Comparison of ENCODE assay signal across 1 cellular context in the genomic region with DNA sequence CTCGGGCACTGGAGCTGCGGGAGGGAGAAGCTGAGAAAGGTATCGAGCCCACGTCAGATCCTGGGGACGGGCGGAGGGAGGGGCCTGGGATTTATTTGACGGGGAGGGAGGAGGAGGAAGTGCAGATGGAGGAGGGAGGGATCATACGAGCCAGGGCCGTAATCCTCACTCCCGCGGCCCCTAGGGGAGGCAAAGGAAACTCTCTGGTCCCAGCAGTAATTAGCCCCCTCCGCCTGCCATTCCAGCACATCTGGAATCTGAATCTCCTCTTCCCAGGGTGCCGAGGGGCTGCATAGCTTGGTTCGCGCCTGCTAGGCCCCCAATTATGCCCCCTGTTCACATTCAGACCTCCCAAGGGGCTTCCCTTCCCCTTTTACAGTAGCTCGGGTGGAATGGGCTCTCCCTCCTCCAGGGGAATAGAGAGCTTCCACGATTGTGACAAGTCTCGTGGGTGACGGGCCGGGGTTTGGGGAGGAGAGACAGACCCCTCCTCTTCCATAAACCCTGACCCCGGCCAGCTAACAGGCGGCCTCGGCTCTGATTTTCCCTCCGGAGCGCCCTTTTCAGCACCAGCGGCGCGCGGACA.
TF ChIP-seq lines count a peak whose summit lies in the region.

A gene (minus strand): TSS at position 35 of the 586 bp plus-strand sequence. CDS start 531 bp downstream, outside the sequence.

TF ChIP-seq in HEK293, 187 proteins besides CTCF, POLR2A, EP300 and RAD21 (continued from another document and continues in another):
- TF ChIP-seq, protein P1, sequence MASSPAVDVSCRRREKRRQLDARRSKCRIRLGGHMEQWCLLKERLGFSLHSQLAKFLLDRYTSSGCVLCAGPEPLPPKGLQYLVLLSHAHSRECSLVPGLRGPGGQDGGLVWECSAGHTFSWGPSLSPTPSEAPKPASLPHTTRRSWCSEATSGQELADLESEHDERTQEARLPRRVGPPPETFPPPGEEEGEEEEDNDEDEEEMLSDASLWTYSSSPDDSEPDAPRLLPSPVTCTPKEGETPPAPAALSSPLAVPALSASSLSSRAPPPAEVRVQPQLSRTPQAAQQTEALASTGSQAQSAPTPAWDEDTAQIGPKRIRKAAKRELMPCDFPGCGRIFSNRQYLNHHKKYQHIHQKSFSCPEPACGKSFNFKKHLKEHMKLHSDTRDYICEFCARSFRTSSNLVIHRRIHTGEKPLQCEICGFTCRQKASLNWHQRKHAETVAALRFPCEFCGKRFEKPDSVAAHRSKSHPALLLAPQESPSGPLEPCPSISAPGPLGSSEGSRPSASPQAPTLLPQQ (tag by site-specific recombination; IDR thresholded peaks at IDR 0.05) = no peak
- TF ChIP-seq ZNF623 (tag by site-specific recombination; IDR thresholded peaks at IDR 0.05) (no peak), ZNF549 (tag by site-specific recombination; IDR thresholded peaks at IDR 0.05) (no peak), ZNF169 (tag by site-specific recombination; IDR thresholded peaks at IDR 0.05) (no peak), ZNF560 (tag by site-specific recombination; IDR thresholded peaks at IDR 0.05; ENCODE audit: borderline replicate concordance) (no peak), ZNF37A (tag by site-specific recombination; IDR thresholded peaks at IDR 0.05) (no peak), ZNF274 (IDR thresholded peaks at IDR 0.05; ENCODE audit: low read length) (no peak), ZNF274 (tag by site-specific recombination; IDR thresholded peaks at IDR 0.05; ENCODE audit: borderline replicate concordance) (no peak), KLF8 (tag by site-specific recombination; IDR thresholded peaks at IDR 0.05) (no peak; the same call in 1 of the 2 replicates), ZNF596 (tag by site-specific recombination; IDR thresholded peaks at IDR 0.05) (0 out of 2 replicates have a peak, but pooled peaks have one; percentile 8), IKZF3 (tag by site-specific recombination; IDR thresholded peaks at IDR 0.05) (peak; percentile 70), ZNF350 (tag by site-specific recombination; IDR thresholded peaks at IDR 0.05) (no peak), ZNF146 (tag by site-specific recombination; IDR thresholded peaks at IDR 0.05) (no peak), ZNF658 (tag by site-specific recombination; IDR thresholded peaks at IDR 0.05) (no peak), ZNF404 (tag by site-specific recombination; IDR thresholded peaks at IDR 0.05) (no peak), ZNF707 (tag by site-specific recombination; IDR thresholded peaks at IDR 0.05) (no peak), ZNF610 (tag by site-specific recombination; IDR thresholded peaks at IDR 0.05; ENCODE audit: borderline replicate concordance) (no peak), SP3 (tag by site-specific recombination; IDR thresholded peaks at IDR 0.05) (peak; percentile 75), EGR2 (tag by site-specific recombination; IDR thresholded peaks at IDR 0.05; ENCODE audit: low read depth) (no peak), ZBTB48 (tag by site-specific recombination; IDR thresholded peaks at IDR 0.05) (peak; percentile 96), ZNF433 (tag by site-specific recombination; IDR thresholded peaks at IDR 0.05; ENCODE audit: low read depth) (no peak), ZNF248 (tag by site-specific recombination; IDR thresholded peaks at IDR 0.05) (no peak), SALL2 (tag by site-specific recombination; IDR thresholded peaks at IDR 0.05; ENCODE audit: borderline replicate concordance) (no peak), ZNF571 (tag by site-specific recombination; IDR thresholded peaks at IDR 0.05) (no peak), MYNN (tag by site-specific recombination; IDR thresholded peaks at IDR 0.05; ENCODE audit: borderline replicate concordance) (no peak), TCF7L2 (IDR thresholded peaks at IDR 0.05; ENCODE audit: borderline replicate concordance, low read depth, low read length) (no peak), ZNF266 (tag by site-specific recombination; IDR thresholded peaks at IDR 0.05; ENCODE audit: low read depth) (no peak), RBAK (tag by site-specific recombination; IDR thresholded peaks at IDR 0.05) (no peak), BCL11B (tag by site-specific recombination; IDR thresholded peaks at IDR 0.05; ENCODE audit: low read depth) (no peak), ZBTB1 (tag by site-specific recombination; IDR thresholded peaks at IDR 0.05) (no peak), ZNF660 (tag by site-specific recombination; IDR thresholded peaks at IDR 0.05) (no peak; the same call in 1 of the 2 replicates), ZNF214 (tag by site-specific recombination; IDR thresholded peaks at IDR 0.05; ENCODE audit: borderline replicate concordance) (no peak), FEZF1 (tag by site-specific recombination; IDR thresholded peaks at IDR 0.05) (peak; percentile 64), ZNF768 (tag by site-specific recombination; IDR thresholded peaks at IDR 0.05) (no peak), ZNF791 (tag by site-specific recombination; IDR thresholded peaks at IDR 0.05) (no peak), ZNF558 (tag by site-specific recombination; IDR thresholded peaks at IDR 0.05) (no peak), KLF1 (tag by site-specific recombination; IDR thresholded peaks at IDR 0.05) (no peak; the same call in 1 of the 2 replicates), SETDB1 (IDR thresholded peaks at IDR 0.05; ENCODE audit: insufficient read length, low read length) (no peak)
- TF ChIP-seq, protein P2, sequence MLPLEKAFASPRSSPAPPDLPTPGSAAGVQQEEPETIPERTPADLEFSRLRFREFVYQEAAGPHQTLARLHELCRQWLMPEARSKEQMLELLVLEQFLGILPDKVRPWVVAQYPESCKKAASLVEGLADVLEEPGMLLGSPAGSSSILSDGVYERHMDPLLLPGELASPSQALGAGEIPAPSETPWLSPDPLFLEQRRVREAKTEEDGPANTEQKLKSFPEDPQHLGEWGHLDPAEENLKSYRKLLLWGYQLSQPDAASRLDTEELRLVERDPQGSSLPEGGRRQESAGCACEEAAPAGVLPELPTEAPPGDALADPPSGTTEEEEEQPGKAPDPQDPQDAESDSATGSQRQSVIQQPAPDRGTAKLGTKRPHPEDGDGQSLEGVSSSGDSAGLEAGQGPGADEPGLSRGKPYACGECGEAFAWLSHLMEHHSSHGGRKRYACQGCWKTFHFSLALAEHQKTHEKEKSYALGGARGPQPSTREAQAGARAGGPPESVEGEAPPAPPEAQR (tag by site-specific recombination; IDR thresholded peaks at IDR 0.05) = no peak
- TF ChIP-seq, protein P3, sequence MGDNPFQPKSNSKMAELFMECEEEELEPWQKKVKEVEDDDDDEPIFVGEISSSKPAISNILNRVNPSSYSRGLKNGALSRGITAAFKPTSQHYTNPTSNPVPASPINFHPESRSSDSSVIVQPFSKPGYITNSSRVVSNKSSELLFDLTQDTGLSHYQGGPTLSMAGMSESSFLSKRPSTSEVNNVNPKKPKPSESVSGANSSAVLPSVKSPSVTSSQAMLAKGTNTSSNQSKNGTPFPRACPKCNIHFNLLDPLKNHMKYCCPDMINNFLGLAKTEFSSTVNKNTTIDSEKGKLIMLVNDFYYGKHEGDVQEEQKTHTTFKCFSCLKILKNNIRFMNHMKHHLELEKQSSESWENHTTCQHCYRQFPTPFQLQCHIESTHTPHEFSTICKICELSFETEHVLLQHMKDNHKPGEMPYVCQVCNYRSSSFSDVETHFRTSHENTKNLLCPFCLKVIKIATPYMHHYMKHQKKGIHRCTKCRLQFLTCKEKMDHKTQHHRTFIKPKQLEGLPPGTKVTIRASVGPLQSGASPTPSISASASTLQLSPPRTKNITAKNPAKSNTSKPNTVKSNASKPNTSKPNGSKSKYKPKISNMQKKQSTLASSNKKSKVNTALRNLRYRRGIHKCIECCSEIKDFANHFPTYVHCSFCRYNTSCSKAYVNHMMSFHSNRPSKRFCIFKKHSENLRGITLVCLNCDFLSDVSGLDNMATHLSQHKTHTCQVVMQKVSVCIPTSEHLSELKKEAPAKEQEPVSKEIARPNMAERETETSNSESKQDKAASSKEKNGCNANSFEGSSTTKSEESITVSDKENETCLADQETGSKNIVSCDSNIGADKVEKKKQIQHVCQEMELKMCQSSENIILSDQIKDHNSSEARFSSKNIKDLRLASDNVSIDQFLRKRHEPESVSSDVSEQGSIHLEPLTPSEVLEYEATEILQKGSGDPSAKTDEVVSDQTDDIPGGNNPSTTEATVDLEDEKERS (tag by site-specific recombination; IDR thresholded peaks at IDR 0.05) = no peak
- TF ChIP-seq, protein P4, sequence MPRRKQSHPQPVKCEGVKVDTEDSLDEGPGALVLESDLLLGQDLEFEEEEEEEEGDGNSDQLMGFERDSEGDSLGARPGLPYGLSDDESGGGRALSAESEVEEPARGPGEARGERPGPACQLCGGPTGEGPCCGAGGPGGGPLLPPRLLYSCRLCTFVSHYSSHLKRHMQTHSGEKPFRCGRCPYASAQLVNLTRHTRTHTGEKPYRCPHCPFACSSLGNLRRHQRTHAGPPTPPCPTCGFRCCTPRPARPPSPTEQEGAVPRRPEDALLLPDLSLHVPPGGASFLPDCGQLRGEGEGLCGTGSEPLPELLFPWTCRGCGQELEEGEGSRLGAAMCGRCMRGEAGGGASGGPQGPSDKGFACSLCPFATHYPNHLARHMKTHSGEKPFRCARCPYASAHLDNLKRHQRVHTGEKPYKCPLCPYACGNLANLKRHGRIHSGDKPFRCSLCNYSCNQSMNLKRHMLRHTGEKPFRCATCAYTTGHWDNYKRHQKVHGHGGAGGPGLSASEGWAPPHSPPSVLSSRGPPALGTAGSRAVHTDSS (tag by site-specific recombination; IDR thresholded peaks at IDR 0.05) = no peak
- TF ChIP-seq, protein P5, sequence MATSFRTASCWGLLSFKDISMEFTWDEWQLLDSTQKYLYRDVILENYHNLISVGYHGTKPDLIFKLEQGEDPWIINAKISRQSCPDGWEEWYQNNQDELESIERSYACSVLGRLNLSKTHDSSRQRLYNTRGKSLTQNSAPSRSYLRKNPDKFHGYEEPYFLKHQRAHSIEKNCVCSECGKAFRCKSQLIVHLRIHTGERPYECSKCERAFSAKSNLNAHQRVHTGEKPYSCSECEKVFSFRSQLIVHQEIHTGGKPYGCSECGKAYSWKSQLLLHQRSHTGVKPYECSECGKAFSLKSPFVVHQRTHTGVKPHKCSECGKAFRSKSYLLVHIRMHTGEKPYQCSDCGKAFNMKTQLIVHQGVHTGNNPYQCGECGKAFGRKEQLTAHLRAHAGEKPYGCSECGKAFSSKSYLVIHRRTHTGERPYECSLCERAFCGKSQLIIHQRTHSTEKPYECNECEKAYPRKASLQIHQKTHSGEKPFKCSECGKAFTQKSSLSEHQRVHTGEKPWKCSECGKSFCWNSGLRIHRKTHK (tag by site-specific recombination; IDR thresholded peaks at IDR 0.05) = no peak
- TF ChIP-seq, protein P6, sequence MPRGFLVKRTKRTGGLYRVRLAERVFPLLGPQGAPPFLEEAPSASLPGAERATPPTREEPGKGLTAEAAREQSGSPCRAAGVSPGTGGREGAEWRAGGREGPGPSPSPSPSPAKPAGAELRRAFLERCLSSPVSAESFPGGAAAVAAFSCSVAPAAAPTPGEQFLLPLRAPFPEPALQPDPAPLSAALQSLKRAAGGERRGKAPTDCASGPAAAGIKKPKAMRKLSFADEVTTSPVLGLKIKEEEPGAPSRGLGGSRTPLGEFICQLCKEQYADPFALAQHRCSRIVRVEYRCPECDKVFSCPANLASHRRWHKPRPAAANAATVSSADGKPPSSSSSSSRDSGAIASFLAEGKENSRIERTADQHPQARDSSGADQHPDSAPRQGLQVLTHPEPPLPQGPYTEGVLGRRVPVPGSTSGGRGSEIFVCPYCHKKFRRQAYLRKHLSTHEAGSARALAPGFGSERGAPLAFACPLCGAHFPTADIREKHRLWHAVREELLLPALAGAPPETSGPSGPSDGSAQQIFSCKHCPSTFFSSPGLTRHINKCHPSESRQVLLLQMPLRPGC (tag by site-specific recombination; IDR thresholded peaks at IDR 0.05) = peak; percentile 77
- TF ChIP-seq, protein P7, sequence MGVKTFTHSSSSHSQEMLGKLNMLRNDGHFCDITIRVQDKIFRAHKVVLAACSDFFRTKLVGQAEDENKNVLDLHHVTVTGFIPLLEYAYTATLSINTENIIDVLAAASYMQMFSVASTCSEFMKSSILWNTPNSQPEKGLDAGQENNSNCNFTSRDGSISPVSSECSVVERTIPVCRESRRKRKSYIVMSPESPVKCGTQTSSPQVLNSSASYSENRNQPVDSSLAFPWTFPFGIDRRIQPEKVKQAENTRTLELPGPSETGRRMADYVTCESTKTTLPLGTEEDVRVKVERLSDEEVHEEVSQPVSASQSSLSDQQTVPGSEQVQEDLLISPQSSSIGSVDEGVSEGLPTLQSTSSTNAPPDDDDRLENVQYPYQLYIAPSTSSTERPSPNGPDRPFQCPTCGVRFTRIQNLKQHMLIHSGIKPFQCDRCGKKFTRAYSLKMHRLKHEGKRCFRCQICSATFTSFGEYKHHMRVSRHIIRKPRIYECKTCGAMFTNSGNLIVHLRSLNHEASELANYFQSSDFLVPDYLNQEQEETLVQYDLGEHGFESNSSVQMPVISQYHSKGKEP (tag by site-specific recombination; IDR thresholded peaks at IDR 0.05) = no peak
- TF ChIP-seq, protein P8, sequence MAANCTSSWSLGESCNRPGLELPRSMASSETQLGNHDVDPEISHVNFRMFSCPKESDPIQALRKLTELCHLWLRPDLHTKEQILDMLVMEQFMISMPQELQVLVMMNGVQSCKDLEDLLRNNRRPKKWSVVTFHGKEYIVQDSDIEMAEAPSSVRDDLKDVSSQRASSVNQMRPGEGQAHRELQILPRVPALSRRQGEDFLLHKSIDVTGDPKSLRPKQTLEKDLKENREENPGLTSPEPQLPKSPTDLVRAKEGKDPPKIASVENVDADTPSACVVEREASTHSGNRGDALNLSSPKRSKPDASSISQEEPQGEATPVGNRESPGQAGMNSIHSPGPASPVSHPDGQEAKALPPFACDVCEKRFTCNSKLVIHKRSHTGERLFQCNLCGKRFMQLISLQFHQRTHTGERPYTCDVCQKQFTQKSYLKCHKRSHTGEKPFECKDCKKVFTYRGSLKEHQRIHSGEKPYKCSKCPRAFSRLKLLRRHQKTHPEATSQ (tag by site-specific recombination; IDR thresholded peaks at IDR 0.05) = no peak
- TF ChIP-seq, protein P9, sequence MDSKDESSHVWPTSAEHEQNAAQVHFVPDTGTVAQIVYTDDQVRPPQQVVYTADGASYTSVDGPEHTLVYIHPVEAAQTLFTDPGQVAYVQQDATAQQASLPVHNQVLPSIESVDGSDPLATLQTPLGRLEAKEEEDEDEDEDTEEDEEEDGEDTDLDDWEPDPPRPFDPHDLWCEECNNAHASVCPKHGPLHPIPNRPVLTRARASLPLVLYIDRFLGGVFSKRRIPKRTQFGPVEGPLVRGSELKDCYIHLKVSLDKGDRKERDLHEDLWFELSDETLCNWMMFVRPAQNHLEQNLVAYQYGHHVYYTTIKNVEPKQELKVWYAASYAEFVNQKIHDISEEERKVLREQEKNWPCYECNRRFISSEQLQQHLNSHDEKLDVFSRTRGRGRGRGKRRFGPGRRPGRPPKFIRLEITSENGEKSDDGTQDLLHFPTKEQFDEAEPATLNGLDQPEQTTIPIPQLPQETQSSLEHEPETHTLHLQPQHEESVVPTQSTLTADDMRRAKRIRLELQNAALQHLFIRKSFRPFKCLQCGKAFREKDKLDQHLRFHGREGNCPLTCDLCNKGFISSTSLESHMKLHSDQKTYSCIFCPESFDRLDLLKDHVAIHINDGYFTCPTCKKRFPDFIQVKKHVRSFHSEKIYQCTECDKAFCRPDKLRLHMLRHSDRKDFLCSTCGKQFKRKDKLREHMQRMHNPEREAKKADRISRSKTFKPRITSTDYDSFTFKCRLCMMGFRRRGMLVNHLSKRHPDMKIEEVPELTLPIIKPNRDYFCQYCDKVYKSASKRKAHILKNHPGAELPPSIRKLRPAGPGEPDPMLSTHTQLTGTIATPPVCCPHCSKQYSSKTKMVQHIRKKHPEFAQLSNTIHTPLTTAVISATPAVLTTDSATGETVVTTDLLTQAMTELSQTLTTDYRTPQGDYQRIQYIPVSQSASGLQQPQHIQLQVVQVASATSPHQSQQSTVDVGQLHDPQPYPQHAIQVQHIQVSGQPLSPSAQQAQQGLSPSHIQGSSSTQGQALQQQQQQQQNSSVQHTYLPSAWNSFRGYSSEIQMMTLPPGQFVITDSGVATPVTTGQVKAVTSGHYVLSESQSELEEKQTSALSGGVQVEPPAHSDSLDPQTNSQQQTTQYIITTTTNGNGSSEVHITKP (tag by site-specific recombination; IDR thresholded peaks at IDR 0.05) = peak; percentile 95
